ENCODE assay signal across 1 cellular context in the genomic region with DNA sequence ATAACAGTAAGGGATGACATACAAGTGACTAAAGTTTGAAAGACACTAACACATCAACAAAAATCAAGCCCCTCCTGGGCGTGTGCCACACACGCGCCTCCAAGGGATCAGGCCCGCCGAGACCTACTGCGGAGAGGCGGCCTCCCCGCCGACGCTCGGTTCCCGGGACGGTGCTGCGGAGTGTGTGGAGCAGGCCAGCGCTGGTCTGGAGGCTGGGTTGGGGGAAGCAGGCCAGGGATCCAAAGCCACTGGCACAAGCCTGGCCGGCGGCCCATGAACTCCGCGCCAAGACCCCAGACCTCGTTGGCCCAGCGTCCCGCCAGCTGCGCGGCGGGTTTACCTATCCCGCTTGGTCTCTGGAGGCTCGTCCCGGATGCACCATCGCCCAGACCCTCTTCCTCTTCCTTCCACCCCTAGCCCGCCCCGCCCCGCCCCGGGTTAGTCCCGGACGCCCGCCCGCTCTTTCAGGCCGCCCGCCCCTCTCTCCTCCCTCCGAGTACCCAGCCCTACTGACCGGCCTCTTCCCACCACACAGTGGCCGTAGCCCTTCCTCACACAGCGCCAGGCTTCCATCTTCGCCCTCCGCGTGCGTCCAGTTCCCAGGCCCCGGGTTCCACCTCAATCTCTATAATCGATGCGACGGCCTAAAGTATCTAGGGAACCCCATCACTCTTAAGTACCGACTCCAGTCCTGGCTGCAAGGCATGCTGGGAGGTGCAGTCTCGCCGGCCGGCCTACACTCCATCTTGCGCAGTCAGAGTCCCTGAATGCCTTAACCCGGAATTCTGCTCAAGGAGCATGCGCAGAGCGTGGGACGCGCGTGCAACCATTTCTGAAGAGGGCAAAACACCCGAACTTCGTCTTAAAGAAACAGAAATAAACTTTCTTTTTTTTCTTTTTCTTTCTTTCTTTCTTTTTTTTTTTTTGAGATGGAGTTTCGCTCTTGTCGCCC.
TF ChIP-seq lines count a peak whose summit lies in the region.

A gene with protein sequence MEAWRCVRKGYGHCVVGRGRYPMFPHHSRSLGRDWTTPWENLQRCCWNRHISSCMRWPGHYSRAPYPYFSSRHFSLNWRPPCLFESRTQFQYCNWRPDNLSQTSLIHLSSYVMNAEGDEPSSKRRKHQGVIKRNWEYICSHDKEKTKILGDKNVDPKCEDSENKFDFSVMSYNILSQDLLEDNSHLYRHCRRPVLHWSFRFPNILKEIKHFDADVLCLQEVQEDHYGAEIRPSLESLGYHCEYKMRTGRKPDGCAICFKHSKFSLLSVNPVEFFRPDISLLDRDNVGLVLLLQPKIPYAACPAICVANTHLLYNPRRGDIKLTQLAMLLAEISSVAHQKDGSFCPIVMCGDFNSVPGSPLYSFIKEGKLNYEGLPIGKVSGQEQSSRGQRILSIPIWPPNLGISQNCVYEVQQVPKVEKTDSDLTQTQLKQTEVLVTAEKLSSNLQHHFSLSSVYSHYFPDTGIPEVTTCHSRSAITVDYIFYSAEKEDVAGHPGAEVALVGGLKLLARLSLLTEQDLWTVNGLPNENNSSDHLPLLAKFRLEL (minus strand): TSS at position 769 of the 952 bp plus-strand sequence. CDS start 196 bp downstream, at position 573.

TF ChIP-seq in HepG2, 621 proteins besides CTCF, POLR2A, EP300 and RAD21 (continued from another document and continues in another):
- TF ChIP-seq, protein P1, sequence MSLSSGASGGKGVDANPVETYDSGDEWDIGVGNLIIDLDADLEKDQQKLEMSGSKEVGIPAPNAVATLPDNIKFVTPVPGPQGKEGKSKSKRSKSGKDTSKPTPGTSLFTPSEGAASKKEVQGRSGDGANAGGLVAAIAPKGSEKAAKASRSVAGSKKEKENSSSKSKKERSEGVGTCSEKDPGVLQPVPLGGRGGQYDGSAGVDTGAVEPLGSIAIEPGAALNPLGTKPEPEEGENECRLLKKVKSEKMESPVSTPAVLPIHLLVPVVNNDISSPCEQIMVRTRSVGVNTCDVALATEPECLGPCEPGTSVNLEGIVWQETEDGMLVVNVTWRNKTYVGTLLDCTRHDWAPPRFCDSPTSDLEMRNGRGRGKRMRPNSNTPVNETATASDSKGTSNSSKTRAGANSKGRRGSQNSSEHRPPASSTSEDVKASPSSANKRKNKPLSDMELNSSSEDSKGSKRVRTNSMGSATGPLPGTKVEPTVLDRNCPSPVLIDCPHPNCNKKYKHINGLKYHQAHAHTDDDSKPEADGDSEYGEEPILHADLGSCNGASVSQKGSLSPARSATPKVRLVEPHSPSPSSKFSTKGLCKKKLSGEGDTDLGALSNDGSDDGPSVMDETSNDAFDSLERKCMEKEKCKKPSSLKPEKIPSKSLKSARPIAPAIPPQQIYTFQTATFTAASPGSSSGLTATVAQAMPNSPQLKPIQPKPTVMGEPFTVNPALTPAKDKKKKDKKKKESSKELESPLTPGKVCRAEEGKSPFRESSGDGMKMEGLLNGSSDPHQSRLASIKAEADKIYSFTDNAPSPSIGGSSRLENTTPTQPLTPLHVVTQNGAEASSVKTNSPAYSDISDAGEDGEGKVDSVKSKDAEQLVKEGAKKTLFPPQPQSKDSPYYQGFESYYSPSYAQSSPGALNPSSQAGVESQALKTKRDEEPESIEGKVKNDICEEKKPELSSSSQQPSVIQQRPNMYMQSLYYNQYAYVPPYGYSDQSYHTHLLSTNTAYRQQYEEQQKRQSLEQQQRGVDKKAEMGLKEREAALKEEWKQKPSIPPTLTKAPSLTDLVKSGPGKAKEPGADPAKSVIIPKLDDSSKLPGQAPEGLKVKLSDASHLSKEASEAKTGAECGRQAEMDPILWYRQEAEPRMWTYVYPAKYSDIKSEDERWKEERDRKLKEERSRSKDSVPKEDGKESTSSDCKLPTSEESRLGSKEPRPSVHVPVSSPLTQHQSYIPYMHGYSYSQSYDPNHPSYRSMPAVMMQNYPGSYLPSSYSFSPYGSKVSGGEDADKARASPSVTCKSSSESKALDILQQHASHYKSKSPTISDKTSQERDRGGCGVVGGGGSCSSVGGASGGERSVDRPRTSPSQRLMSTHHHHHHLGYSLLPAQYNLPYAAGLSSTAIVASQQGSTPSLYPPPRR (CRISPR knock-in tag; IDR thresholded peaks at IDR 0.05; ENCODE audit: borderline replicate concordance): peak; percentile 35; the same call in 1 of the 2 replicates
- TF ChIP-seq ZFY (CRISPR knock-in tag; IDR thresholded peaks at IDR 0.05) (peak; percentile 96), TP53 (CRISPR knock-in tag; conservative IDR thresholded peaks at IDR 0.05) (peak; percentile 52; the same call in 1 of the 2 replicates), KDM5B (CRISPR knock-in tag; IDR thresholded peaks at IDR 0.05; ENCODE audit: borderline replicate concordance) (peak; percentile 75; the same call in 1 of the 2 replicates), ATF1 (CRISPR knock-in tag; IDR thresholded peaks at IDR 0.05) (no peak), NBN (conservative IDR thresholded peaks at IDR 0.05) (no peak), CCDC6 (CRISPR knock-in tag; IDR thresholded peaks at IDR 0.05) (no peak), SCMH1 (CRISPR knock-in tag; IDR thresholded peaks at IDR 0.05; ENCODE audit: borderline replicate concordance) (no peak), ZNF792 (CRISPR knock-in tag; IDR thresholded peaks at IDR 0.05) (peak; percentile 41), RFX5 (IDR thresholded peaks at IDR 0.05; ENCODE audit: low read depth, low read length) (no peak), FOXA3 (CRISPR knock-in tag; IDR thresholded peaks at IDR 0.05) (peak; percentile 38), ARNT (IDR thresholded peaks at IDR 0.05) (no peak), ZNF607 (CRISPR knock-in tag; IDR thresholded peaks at IDR 0.05; ENCODE audit: borderline replicate concordance) (no peak), ZNF335 (CRISPR knock-in tag; IDR thresholded peaks at IDR 0.05) (0 out of 2 replicates have a peak, but pooled peaks have one; percentile 57), RBM39 (IDR thresholded peaks at IDR 0.05; ENCODE audit: low read depth, low read length, poor library complexity, severe bottlenecking) (peak; percentile 82)
- TF ChIP-seq, protein P2, sequence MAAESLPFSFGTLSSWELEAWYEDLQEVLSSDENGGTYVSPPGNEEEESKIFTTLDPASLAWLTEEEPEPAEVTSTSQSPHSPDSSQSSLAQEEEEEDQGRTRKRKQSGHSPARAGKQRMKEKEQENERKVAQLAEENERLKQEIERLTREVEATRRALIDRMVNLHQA (CRISPR knock-in tag; IDR thresholded peaks at IDR 0.05): 0 out of 2 replicates have a peak, but pooled peaks have one; percentile 6
- TF ChIP-seq, protein P3, sequence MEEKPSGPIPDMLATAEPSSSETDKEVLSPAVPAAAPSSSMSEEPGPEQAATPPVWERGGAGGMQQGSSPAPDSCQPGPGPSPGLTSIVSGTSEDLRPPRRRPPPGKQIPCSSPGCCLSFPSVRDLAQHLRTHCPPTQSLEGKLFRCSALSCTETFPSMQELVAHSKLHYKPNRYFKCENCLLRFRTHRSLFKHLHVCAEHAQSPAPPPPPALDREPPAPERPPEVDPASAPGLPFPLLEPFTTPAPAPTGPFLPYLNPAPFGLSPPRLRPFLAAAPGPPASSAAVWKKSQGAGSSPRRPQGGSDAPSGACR (CRISPR knock-in tag; IDR thresholded peaks at IDR 0.05): no peak
- TF ChIP-seq, protein P4, sequence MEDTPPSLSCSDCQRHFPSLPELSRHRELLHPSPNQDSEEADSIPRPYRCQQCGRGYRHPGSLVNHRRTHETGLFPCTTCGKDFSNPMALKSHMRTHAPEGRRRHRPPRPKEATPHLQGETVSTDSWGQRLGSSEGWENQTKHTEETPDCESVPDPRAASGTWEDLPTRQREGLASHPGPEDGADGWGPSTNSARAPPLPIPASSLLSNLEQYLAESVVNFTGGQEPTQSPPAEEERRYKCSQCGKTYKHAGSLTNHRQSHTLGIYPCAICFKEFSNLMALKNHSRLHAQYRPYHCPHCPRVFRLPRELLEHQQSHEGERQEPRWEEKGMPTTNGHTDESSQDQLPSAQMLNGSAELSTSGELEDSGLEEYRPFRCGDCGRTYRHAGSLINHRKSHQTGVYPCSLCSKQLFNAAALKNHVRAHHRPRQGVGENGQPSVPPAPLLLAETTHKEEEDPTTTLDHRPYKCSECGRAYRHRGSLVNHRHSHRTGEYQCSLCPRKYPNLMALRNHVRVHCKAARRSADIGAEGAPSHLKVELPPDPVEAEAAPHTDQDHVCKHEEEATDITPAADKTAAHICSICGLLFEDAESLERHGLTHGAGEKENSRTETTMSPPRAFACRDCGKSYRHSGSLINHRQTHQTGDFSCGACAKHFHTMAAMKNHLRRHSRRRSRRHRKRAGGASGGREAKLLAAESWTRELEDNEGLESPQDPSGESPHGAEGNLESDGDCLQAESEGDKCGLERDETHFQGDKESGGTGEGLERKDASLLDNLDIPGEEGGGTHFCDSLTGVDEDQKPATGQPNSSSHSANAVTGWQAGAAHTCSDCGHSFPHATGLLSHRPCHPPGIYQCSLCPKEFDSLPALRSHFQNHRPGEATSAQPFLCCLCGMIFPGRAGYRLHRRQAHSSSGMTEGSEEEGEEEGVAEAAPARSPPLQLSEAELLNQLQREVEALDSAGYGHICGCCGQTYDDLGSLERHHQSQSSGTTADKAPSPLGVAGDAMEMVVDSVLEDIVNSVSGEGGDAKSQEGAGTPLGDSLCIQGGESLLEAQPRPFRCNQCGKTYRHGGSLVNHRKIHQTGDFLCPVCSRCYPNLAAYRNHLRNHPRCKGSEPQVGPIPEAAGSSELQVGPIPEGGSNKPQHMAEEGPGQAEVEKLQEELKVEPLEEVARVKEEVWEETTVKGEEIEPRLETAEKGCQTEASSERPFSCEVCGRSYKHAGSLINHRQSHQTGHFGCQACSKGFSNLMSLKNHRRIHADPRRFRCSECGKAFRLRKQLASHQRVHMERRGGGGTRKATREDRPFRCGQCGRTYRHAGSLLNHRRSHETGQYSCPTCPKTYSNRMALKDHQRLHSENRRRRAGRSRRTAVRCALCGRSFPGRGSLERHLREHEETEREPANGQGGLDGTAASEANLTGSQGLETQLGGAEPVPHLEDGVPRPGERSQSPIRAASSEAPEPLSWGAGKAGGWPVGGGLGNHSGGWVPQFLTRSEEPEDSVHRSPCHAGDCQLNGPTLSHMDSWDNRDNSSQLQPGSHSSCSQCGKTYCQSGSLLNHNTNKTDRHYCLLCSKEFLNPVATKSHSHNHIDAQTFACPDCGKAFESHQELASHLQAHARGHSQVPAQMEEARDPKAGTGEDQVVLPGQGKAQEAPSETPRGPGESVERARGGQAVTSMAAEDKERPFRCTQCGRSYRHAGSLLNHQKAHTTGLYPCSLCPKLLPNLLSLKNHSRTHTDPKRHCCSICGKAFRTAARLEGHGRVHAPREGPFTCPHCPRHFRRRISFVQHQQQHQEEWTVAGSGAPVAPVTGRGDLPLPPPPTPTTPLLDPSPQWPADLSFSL (CRISPR knock-in tag; IDR thresholded peaks at IDR 0.05): no peak
- TF ChIP-seq, protein P5, sequence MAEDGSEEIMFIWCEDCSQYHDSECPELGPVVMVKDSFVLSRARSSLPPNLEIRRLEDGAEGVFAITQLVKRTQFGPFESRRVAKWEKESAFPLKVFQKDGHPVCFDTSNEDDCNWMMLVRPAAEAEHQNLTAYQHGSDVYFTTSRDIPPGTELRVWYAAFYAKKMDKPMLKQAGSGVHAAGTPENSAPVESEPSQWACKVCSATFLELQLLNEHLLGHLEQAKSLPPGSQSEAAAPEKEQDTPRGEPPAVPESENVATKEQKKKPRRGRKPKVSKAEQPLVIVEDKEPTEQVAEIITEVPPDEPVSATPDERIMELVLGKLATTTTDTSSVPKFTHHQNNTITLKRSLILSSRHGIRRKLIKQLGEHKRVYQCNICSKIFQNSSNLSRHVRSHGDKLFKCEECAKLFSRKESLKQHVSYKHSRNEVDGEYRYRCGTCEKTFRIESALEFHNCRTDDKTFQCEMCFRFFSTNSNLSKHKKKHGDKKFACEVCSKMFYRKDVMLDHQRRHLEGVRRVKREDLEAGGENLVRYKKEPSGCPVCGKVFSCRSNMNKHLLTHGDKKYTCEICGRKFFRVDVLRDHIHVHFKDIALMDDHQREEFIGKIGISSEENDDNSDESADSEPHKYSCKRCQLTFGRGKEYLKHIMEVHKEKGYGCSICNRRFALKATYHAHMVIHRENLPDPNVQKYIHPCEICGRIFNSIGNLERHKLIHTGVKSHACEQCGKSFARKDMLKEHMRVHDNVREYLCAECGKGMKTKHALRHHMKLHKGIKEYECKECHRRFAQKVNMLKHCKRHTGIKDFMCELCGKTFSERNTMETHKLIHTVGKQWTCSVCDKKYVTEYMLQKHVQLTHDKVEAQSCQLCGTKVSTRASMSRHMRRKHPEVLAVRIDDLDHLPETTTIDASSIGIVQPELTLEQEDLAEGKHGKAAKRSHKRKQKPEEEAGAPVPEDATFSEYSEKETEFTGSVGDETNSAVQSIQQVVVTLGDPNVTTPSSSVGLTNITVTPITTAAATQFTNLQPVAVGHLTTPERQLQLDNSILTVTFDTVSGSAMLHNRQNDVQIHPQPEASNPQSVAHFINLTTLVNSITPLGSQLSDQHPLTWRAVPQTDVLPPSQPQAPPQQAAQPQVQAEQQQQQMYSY (CRISPR knock-in tag; IDR thresholded peaks at IDR 0.05): 0 out of 2 replicates have a peak, but pooled peaks have one; percentile 27
- TF ChIP-seq, protein P6, sequence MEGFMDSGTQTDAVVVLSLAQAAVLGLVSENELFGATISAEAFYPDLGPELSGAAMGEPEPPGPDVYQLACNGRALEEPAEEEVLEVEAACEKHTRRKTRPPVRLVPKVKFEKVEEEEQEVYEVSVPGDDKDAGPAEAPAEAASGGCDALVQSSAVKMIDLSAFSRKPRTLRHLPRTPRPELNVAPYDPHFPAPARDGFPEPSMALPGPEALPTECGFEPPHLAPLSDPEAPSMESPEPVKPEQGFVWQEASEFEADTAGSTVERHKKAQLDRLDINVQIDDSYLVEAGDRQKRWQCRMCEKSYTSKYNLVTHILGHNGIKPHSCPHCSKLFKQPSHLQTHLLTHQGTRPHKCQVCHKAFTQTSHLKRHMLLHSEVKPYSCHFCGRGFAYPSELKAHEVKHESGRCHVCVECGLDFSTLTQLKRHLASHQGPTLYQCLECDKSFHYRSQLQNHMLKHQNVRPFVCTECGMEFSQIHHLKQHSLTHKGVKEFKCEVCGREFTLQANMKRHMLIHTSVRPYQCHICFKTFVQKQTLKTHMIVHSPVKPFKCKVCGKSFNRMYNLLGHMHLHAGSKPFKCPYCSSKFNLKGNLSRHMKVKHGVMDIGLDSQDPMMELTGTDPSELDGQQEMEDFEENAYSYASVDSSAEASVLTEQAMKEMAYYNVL (CRISPR knock-in tag; IDR thresholded peaks at IDR 0.05; ENCODE audit: borderline replicate concordance): no peak
- TF ChIP-seq, protein P7, sequence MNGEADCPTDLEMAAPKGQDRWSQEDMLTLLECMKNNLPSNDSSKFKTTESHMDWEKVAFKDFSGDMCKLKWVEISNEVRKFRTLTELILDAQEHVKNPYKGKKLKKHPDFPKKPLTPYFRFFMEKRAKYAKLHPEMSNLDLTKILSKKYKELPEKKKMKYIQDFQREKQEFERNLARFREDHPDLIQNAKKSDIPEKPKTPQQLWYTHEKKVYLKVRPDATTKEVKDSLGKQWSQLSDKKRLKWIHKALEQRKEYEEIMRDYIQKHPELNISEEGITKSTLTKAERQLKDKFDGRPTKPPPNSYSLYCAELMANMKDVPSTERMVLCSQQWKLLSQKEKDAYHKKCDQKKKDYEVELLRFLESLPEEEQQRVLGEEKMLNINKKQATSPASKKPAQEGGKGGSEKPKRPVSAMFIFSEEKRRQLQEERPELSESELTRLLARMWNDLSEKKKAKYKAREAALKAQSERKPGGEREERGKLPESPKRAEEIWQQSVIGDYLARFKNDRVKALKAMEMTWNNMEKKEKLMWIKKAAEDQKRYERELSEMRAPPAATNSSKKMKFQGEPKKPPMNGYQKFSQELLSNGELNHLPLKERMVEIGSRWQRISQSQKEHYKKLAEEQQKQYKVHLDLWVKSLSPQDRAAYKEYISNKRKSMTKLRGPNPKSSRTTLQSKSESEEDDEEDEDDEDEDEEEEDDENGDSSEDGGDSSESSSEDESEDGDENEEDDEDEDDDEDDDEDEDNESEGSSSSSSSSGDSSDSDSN (CRISPR knock-in tag; IDR thresholded peaks at IDR 0.05): peak; percentile 97
